In the genomic region with DNA sequence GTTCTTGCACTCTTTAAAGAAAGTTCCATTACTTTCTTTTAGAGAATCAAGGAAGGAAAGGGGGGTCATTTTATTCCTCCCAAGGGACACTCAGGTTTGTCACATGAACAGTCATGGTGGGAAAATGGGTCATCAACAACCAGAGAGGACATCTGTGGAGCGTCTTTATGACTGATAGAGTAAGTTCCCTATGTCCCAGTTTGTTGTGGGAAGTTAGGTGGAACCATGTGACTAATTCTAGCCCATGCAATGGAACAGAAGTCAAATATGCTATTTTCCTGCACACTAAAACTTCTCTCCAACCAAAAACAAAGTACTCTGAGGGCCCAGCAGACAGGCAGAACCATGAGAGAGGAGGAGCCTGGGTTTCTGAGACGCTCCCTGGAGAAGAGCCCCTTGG, we compare ENCODE assay signal across 12 cellular contexts.
DNase-seq lines count a peak whose midpoint lies in the region; ATAC-seq and TF ChIP-seq lines count a peak whose summit lies in the region.
"Had no signal": no experiment of that assay in that cellular context is flagged by ENCODE, and none has a peak within 500 bp of the region (broad histone marks: within the 10 kb centered on the region; RNA-seq: fewer than 3 reads in every experiment).

No MANE protein-coding gene starts in this region.

- TF ChIP-seq CTCF in esophagus squamous epithelium (IDR thresholded peaks at IDR 0.05): no peak

- H3K4me1 ChIP-seq in ACC112 (ENCODE audit: control insufficient read depth, insufficient read depth, low read length, unreplicated experiment) (peaks cover 11% of the 10 kb centered on the region), esophagus squamous epithelium (peaks cover 0 to 7% (median 4%) of the 10 kb centered on the region in 3 donors)

- H3K27me3 ChIP-seq in ACC112 (ENCODE audit: insufficient read depth, low read length) (no peaks in the 10 kb centered on the region), esophagus squamous epithelium (no peaks in the 10 kb centered on the region)

- no peaks in the 10 kb centered on the region for H3K79me2 ChIP-seq in ACC112 (ENCODE audit: control insufficient read depth, insufficient read depth, low read length, unreplicated experiment)

- no peak overlapping the region for H3K27ac ChIP-seq in ACC112 (ENCODE audit: low read depth, low read length)
- peak overlapping the region in 3 of 4 donors; percentile 32 to 54 (median 50) for H3K27ac ChIP-seq in esophagus squamous epithelium
- H3K27ac ChIP-seq: C4-2B had no signal

- no peaks in the 10 kb centered on the region for H3K9me3 ChIP-seq in esophagus squamous epithelium

- H3K36me3 ChIP-seq in ACC112 (ENCODE audit: insufficient read depth, low read length): no peaks in the 10 kb centered on the region
- no peaks in the 10 kb centered on the region for H3K36me3 ChIP-seq in esophagus squamous epithelium

- ATAC-seq in GM19463 (IDR thresholded peaks at IDR 0.05; ENCODE audit: unreplicated experiment) (peak; percentile 28), HG03457 (IDR thresholded peaks at IDR 0.05; ENCODE audit: unreplicated experiment) (peak; percentile 5), HG02970 (IDR thresholded peaks at IDR 0.05; ENCODE audit: low FRiP score, unreplicated experiment) (no peak)

- H3K4me3 ChIP-seq in ACC112 (ENCODE audit: low read depth, low read length) (peak overlapping the region; percentile 34; the same call in 1 of the 2 replicates), esophagus squamous epithelium (no peak overlapping the region)

- intact Hi-C loops in esophagus squamous epithelium (cut with DNase I): no loop called here

- peak overlapping the region; percentile 84 for H2AFZ ChIP-seq in ACC112 (ENCODE audit: low read length, unreplicated experiment)

- no peak for DNase-seq in esophagus squamous epithelium (lab: John Stamatoyannopoulos, UW)
- no peak for DNase-seq in GF-D8 (lab: John Stamatoyannopoulos, UW)
- DNase-seq in dedifferentiated amniotic fluid mesenchymal stem cell (ENCODE audit: extremely low spot score): no peak
- no peak for DNase-seq in EL
- DNase-seq: kidney, NCI-H2029 treated with DMSO at 0.1 percent for 48 hours, right cardiac atrium had no signal

- TF ChIP-seq POLR2A in esophagus squamous epithelium (IDR thresholded peaks at IDR 0.05): no peak

- WGBS in esophagus squamous epithelium, 2 donors: 67 to 77% methylated on average over 2 of the region's 2 CpGs
